In genomic region chr1:1234180-1234808, GRCh38 we compare ENCODE assay signal across 14 cellular contexts. TPM values are rescaled to one million over a fixed set of nuclear protein-coding genes. Genes with fewer than 3 reads are reported as not detected.
DNase-seq lines count a peak whose midpoint lies in the region; ATAC-seq and TF ChIP-seq lines count a peak whose summit lies in the region.
"Had no signal": no experiment of that assay in that cellular context is flagged by ENCODE, and none has a peak within 500 bp of the region (broad histone marks: within the 10 kb centered on the region; RNA-seq: fewer than 3 reads in every experiment).

No MANE protein-coding gene starts in this region.

- peak overlapping the region; percentile 84 for H3K4me3 Mint-ChIP-seq in stimulated activated naive CD8-positive, alpha-beta T cell treated with anti-CD3 and anti-CD28 coated beads, Interleukin-15, Interleukin-2, amounts not matched to agents 100 ng/mL and 50 ng/mL, for 24 hours
- H3K4me3 Mint-ChIP-seq in effector memory CD8-positive, alpha-beta T cell: peak overlapping the region; percentile 73 to 79
- H3K4me3 Mint-ChIP-seq in type B pancreatic cell: peak overlapping the region; percentile 84

- 0 out of 2 replicates have a peak, but pooled peaks cover 3% of the 10 kb centered on the region for H3K36me3 ChIP-seq in SK-N-MC (ENCODE audit: insufficient read depth, low read length)
- H3K36me3 ChIP-seq: uterus had no signal

- no peak for TF ChIP-seq CTCF in type B pancreatic cell (conservative IDR thresholded peaks at IDR 0.05)

- no peaks in the 10 kb centered on the region for H3K9me3 ChIP-seq in SK-N-MC (ENCODE audit: low read depth, low read length)
- H3K9me3 ChIP-seq: uterus had no signal

- peak overlapping the region; percentile 73; the same call in 1 of the 2 replicates for H3K27ac ChIP-seq in SK-N-MC
- H3K27ac ChIP-seq: uterus had no signal

- no peaks in the 10 kb centered on the region for H3K27me3 Mint-ChIP-seq in stimulated activated naive CD8-positive, alpha-beta T cell treated with anti-CD3 and anti-CD28 coated beads, Interleukin-15, Interleukin-2, amounts not matched to agents 100 ng/mL and 50 ng/mL, for 24 hours
- H3K27me3 Mint-ChIP-seq in effector memory CD8-positive, alpha-beta T cell: no peaks in the 10 kb centered on the region
- no peaks in the 10 kb centered on the region for H3K27me3 Mint-ChIP-seq in type B pancreatic cell
- H3K27me3 Mint-ChIP-seq: activated naive CD8-positive, alpha-beta T cell treated with anti-CD3 and anti-CD28 coated beads, Interleukin-2, amount 10 ng/mL, durations not matched to agents 7 days and 5 days had no signal

- H3K36me3 Mint-ChIP-seq in stimulated activated naive CD8-positive, alpha-beta T cell treated with anti-CD3 and anti-CD28 coated beads, Interleukin-15, Interleukin-2, amounts not matched to agents 100 ng/mL and 50 ng/mL, for 24 hours (ENCODE audit: low read depth): peaks cover 26% of the 10 kb centered on the region
- peaks cover 18% of the 10 kb centered on the region for H3K36me3 Mint-ChIP-seq in effector memory CD8-positive, alpha-beta T cell (ENCODE audit: insufficient read depth)
- H3K36me3 Mint-ChIP-seq in type B pancreatic cell: peaks cover 13% of the 10 kb centered on the region

- peak overlapping the region; percentile 95 for H3K27ac Mint-ChIP-seq in stimulated activated naive CD8-positive, alpha-beta T cell treated with anti-CD3 and anti-CD28 coated beads, Interleukin-15, Interleukin-2, amounts not matched to agents 100 ng/mL and 50 ng/mL, for 24 hours
- no peak overlapping the region for H3K27ac Mint-ChIP-seq in effector memory CD8-positive, alpha-beta T cell
- peak overlapping the region; percentile 57 for H3K27ac Mint-ChIP-seq in type B pancreatic cell

- intact Hi-C loops in posterior vena cava (cut with DNase I): no loop called here

- peak overlapping the region; percentile 70; the same call in 1 of the 2 replicates for H3K4me3 ChIP-seq in SK-N-MC
- H3K4me3 ChIP-seq: uterus had no signal

- DNase-seq in stimulated activated naive CD8-positive, alpha-beta T cell treated with anti-CD3 and anti-CD28 coated beads, Interleukin-15, Interleukin-2, amounts not matched to agents 100 U/mL and 50 U/mL, for 24 hours: no peak
- DNase-seq in SK-N-MC (ENCODE audit: low read depth, low spot score) (no peak), type B pancreatic cell (ENCODE audit: extremely low spot score, unreplicated experiment) (no peak), posterior vena cava (ENCODE audit: low spot score) (no peak), globus pallidus (ENCODE audit: low spot score) (no peak)
- DNase-seq in effector memory CD8-positive, alpha-beta T cell: no peak
- DNase-seq: activated naive CD8-positive, alpha-beta T cell treated with anti-CD3 and anti-CD28 coated beads, Interleukin-2, amount 10 ng/mL, durations not matched to agents 7 days and 5 days; caudate nucleus; kidney glomerular epithelial cell; NCI-H1417; right cardiac atrium; uterus had no signal

- H3K4me1 Mint-ChIP-seq in stimulated activated naive CD8-positive, alpha-beta T cell treated with anti-CD3 and anti-CD28 coated beads, Interleukin-15, Interleukin-2, amounts not matched to agents 100 ng/mL and 50 ng/mL, for 24 hours (ENCODE audit: low read depth): peaks cover 35% of the 10 kb centered on the region
- H3K4me1 Mint-ChIP-seq in effector memory CD8-positive, alpha-beta T cell (ENCODE audit: low read depth in 2 of 2): peaks cover 28 to 29% of the 10 kb centered on the region in 2 donors
- peaks cover 20% of the 10 kb centered on the region for H3K4me1 Mint-ChIP-seq in type B pancreatic cell (ENCODE audit: unreplicated experiment)

- H3K9me3 Mint-ChIP-seq in stimulated activated naive CD8-positive, alpha-beta T cell treated with anti-CD3 and anti-CD28 coated beads, Interleukin-15, Interleukin-2, amounts not matched to agents 100 ng/mL and 50 ng/mL, for 24 hours: no peaks in the 10 kb centered on the region
- H3K9me3 Mint-ChIP-seq in effector memory CD8-positive, alpha-beta T cell: no peaks in the 10 kb centered on the region
- H3K9me3 Mint-ChIP-seq in type B pancreatic cell: no peaks in the 10 kb centered on the region
- H3K9me3 Mint-ChIP-seq: activated naive CD8-positive, alpha-beta T cell treated with anti-CD3 and anti-CD28 coated beads, Interleukin-2, amount 10 ng/mL, durations not matched to agents 7 days and 5 days had no signal

- no peak for ATAC-seq in stimulated activated naive CD8-positive, alpha-beta T cell treated with anti-CD3 and anti-CD28 coated beads, Interleukin-15, Interleukin-2, amounts not matched to agents 100 U/mL and 50 U/mL, for 24 hours
- no peak for ATAC-seq in effector memory CD8-positive, alpha-beta T cell (replicated peaks)
- ATAC-seq in HG02610 (IDR thresholded peaks at IDR 0.05; ENCODE audit: unreplicated experiment): no peak
- ATAC-seq: right cardiac atrium had no signal

- peak overlapping the region; percentile 65 for H3K9ac ChIP-seq in SK-N-MC (ENCODE audit: insufficient read length)

RNA-seq across cellular contexts. Expression of gene B3GALT6, which starts 2.3 kb away (rescaled TPM):
- total RNA-seq in type B pancreatic cell (ENCODE audit: low replicate concordance) (19.5 and 30.2 TPM in 2 replicates), posterior vena cava (10 to 100 TPM in 1 of 2 donors, 1 to 10 TPM in 1; 9.9 to 10.3 TPM)

RNA-seq across cellular contexts. Expression of gene SDF4, which starts 2.5 kb away (rescaled TPM):
- total RNA-seq in type B pancreatic cell (ENCODE audit: low replicate concordance) (116 and 136 TPM in 2 replicates), posterior vena cava (100 to 1,000 TPM; 121 to 151 TPM)

RNA-seq across cellular contexts. Expression of gene C1QTNF12, which starts 12.2 kb away (rescaled TPM):
- total RNA-seq in type B pancreatic cell (ENCODE audit: low replicate concordance): 2.5 TPM in 2 replicates
- 1 to 10 TPM; 1.9 to 4.1 TPM for total RNA-seq in posterior vena cava

RNA-seq across cellular contexts. Expression of gene TNFRSF4, which starts 20.3 kb away (rescaled TPM):
- total RNA-seq in type B pancreatic cell (ENCODE audit: low replicate concordance) (0.31 TPM in 1 of 2 replicates, not detected in the other), posterior vena cava (1 to 10 TPM; 2.0 to 2.8 TPM)

RNA-seq across cellular contexts. Expression of gene TNFRSF18, which starts 27.9 kb away (rescaled TPM):
- total RNA-seq in type B pancreatic cell (ENCODE audit: low replicate concordance) (0.38 TPM in 1 of 2 replicates, not detected in the other), posterior vena cava (under 1 TPM; 0.33 to 0.93 TPM)

Comparison
In these comparisons a context has a peak if more than half of its experiments do, and no peak if none do; other contexts are left out.
1. H3K27ac Mint-ChIP-seq: peak in stimulated activated naive CD8-positive, alpha-beta T cell treated with anti-CD3 and anti-CD28 coated beads, Interleukin-15, Interleukin-2, amounts not matched to agents 100 ng/mL and 50 ng/mL, for 24 hours (single experiment) and type B pancreatic cell (single experiment); none in effector memory CD8-positive, alpha-beta T cell (0 of 2).
2. Peak in every context shown above with its lines, with median percentiles within 50 percentile points of each other: H3K4me3 Mint-ChIP-seq.